10 cellular contexts compared by ENCODE assay signal in genomic region chr1:30756206-30756544, GRCh38. TPM values are rescaled to one million over a fixed set of nuclear protein-coding genes. Genes with fewer than 3 reads are reported as not detected.
A peak's percentile ranks its signal among the peaks of the same experiment; 100 is the strongest.
DNase-seq lines count a peak whose midpoint lies in the region; ATAC-seq and TF ChIP-seq lines count a peak whose summit lies in the region.
"Had no signal": no experiment of that assay in that cellular context is flagged by ENCODE, and none has a peak within 500 bp of the region (broad histone marks: within the 10 kb centered on the region; RNA-seq: fewer than 3 reads in every experiment).

No MANE protein-coding gene starts in this region.

- H4K91ac ChIP-seq in mesenchymal stem cell (ENCODE audit: low read length): no peak overlapping the region

- no peak overlapping the region for H3K4ac ChIP-seq in mesenchymal stem cell (ENCODE audit: low read depth in 1 of 2, low read length in 2 of 2)

- H3K23ac ChIP-seq in mesenchymal stem cell (ENCODE audit: low read length in 2 of 2): no peak overlapping the region

- no peak overlapping the region for H2AFZ ChIP-seq in mesenchymal stem cell (ENCODE audit: low read depth, low read length)

- intact Hi-C loops in breast epithelium (cut with DNase I; ENCODE audit: low total_unique reads) (no loop called here), MCF 10A (cut with micrococcal nuclease) (no loop called here), tibial artery (cut with DNase I; ENCODE audit: low total_unique reads) (no loop called here)
- intact Hi-C loops in activated T-helper 1 cell treated with anti-CD3 and anti-CD28 coated beads, Interleukin-12 subunit alpha, Interleukin-12 subunit beta, Interleukin-2, Interleukin-4 antibody, amounts not matched to agents 30 ng/mL and 10 ng/mL and 1 ng/mL, durations not matched to agents 14 hours and 24 hours and 36 hours (cut with micrococcal nuclease): loop anchor here (1.0 to 10.0 kb wide), 3 partner anchors 13 to 889 kb away; partner anchors contain the start of genes PEF1, SNRNP40 and ZCCHC17

- no peak overlapping the region for H3K4me2 ChIP-seq in mesenchymal stem cell (ENCODE audit: low read length, poor library complexity, severe bottlenecking)

- no peaks in the 10 kb centered on the region for H3K36me3 ChIP-seq in breast epithelium
- H3K36me3 ChIP-seq in mesenchymal stem cell (ENCODE audit: control insufficient read depth in 1 of 2, insufficient read depth in 2 of 2, low read depth in 1 of 2, low read length in 2 of 2): no peaks in the 10 kb centered on the region
- no peaks in the 10 kb centered on the region for H3K36me3 ChIP-seq in tibial artery
- H3K36me3 ChIP-seq: MG63 had no signal

- no peaks in the 10 kb centered on the region for H3K27me3 Mint-ChIP-seq in MCF 10A (ENCODE audit: insufficient read depth, unreplicated experiment)
- no peaks in the 10 kb centered on the region for H3K27me3 Mint-ChIP-seq in activated T-helper 1 cell treated with anti-CD3 and anti-CD28 coated beads, Interleukin-12 subunit alpha, Interleukin-12 subunit beta, Interleukin-2, Interleukin-4 antibody, amounts not matched to agents 30 ng/mL and 10 ng/mL and 1 ng/mL, durations not matched to agents 14 hours and 24 hours and 36 hours (ENCODE audit: insufficient read depth)

- DNase-seq in breast epithelium (ENCODE audit: low spot score in 2 of 2) (no peak), MCF 10A (ENCODE audit: unreplicated experiment) (no peak), mesenchymal stem cell (no peak), tibial artery (no peak), NCI-H187 treated with DMSO at 0.1 percent for 48 hours (lab: John Stamatoyannopoulos, UW) (no peak), EL (no peak)
- no peak for DNase-seq in activated T-helper 1 cell treated with anti-CD3 and anti-CD28 coated beads, Interleukin-12 subunit alpha, Interleukin-12 subunit beta, Interleukin-2, Interleukin-4 antibody, amounts not matched to agents 30 ng/mL and 10 ng/mL and 1 ng/mL, durations not matched to agents 14 hours and 24 hours and 36 hours (ENCODE audit: low spot score)

- H3K79me1 ChIP-seq in mesenchymal stem cell (replicated peaks; ENCODE audit: low read length, poor library complexity, severe bottlenecking): no peaks in the 10 kb centered on the region

- H3K9me3 Mint-ChIP-seq in MCF 10A (ENCODE audit: unreplicated experiment): no peaks in the 10 kb centered on the region
- H3K9me3 Mint-ChIP-seq in activated T-helper 1 cell treated with anti-CD3 and anti-CD28 coated beads, Interleukin-12 subunit alpha, Interleukin-12 subunit beta, Interleukin-2, Interleukin-4 antibody, amounts not matched to agents 30 ng/mL and 10 ng/mL and 1 ng/mL, durations not matched to agents 14 hours and 24 hours and 36 hours: no peaks in the 10 kb centered on the region

- no peak overlapping the region for H4K8ac ChIP-seq in mesenchymal stem cell (ENCODE audit: low read length)

- TF ChIP-seq POLR2A in breast epithelium (IDR thresholded peaks at IDR 0.05): no peak

- H3K4me1 Mint-ChIP-seq in MCF 10A (ENCODE audit: insufficient read depth, unreplicated experiment): peaks cover 15% of the 10 kb centered on the region
- H3K4me1 Mint-ChIP-seq in activated T-helper 1 cell treated with anti-CD3 and anti-CD28 coated beads, Interleukin-12 subunit alpha, Interleukin-12 subunit beta, Interleukin-2, Interleukin-4 antibody, amounts not matched to agents 30 ng/mL and 10 ng/mL and 1 ng/mL, durations not matched to agents 14 hours and 24 hours and 36 hours (ENCODE audit: low read depth): peaks cover 95% of the 10 kb centered on the region

- no peak for TF ChIP-seq CTCF in breast epithelium (IDR thresholded peaks at IDR 0.05)
- no peak for TF ChIP-seq CTCF in MCF 10A (IDR thresholded peaks at IDR 0.05; ENCODE audit: unreplicated experiment)
- no peak for TF ChIP-seq CTCF in tibial artery (IDR thresholded peaks at IDR 0.05)

- no peak overlapping the region for H2BK120ac ChIP-seq in mesenchymal stem cell (ENCODE audit: low read depth, low read length)

- POLR2A ChIA-PET in MCF 10A (lab: Yijun Ruan, JAX): interaction anchor here (0.7 to 1.4 kb wide), 4 partner anchors 8 to 22 kb away, joined by 3 to 6 read pairs (median 4); no protein-coding TSS in a partner anchor

- no peaks in the 10 kb centered on the region for H3K9me3 ChIP-seq in breast epithelium
- no peaks in the 10 kb centered on the region for H3K9me3 ChIP-seq in mesenchymal stem cell (ENCODE audit: control insufficient read depth, low read length)
- no peaks in the 10 kb centered on the region for H3K9me3 ChIP-seq in tibial artery
- H3K9me3 ChIP-seq: MG63 had no signal

- no peak overlapping the region for H3K4me3 Mint-ChIP-seq in MCF 10A (ENCODE audit: unreplicated experiment)
- peak overlapping the region; percentile 99 for H3K4me3 Mint-ChIP-seq in activated T-helper 1 cell treated with anti-CD3 and anti-CD28 coated beads, Interleukin-12 subunit alpha, Interleukin-12 subunit beta, Interleukin-2, Interleukin-4 antibody, amounts not matched to agents 30 ng/mL and 10 ng/mL and 1 ng/mL, durations not matched to agents 14 hours and 24 hours and 36 hours

- H3K27ac Mint-ChIP-seq in MCF 10A (ENCODE audit: low read depth, unreplicated experiment): no peak overlapping the region
- peak overlapping the region; percentile 97 for H3K27ac Mint-ChIP-seq in activated T-helper 1 cell treated with anti-CD3 and anti-CD28 coated beads, Interleukin-12 subunit alpha, Interleukin-12 subunit beta, Interleukin-2, Interleukin-4 antibody, amounts not matched to agents 30 ng/mL and 10 ng/mL and 1 ng/mL, durations not matched to agents 14 hours and 24 hours and 36 hours

- H3K27ac ChIP-seq in breast epithelium (peak overlapping the region in 1 of 2 donors; percentile 48), mesenchymal stem cell (ENCODE audit: low read length, poor library complexity, severe bottlenecking) (no peak overlapping the region), tibial artery (no peak overlapping the region)

- no peak overlapping the region for H3K18ac ChIP-seq in mesenchymal stem cell (ENCODE audit: low read depth in 1 of 2, low read length in 2 of 2)

- ATAC-seq in GM21423 (IDR thresholded peaks at IDR 0.05; ENCODE audit: unreplicated experiment): no peak

- peak overlapping the region; percentile 26 for H2BK15ac ChIP-seq in mesenchymal stem cell (ENCODE audit: low read depth, poor library complexity, severe bottlenecking)

- 98% methylated on average over 4 of the region's 4 CpGs for WGBS in mesenchymal stem cell

- H2BK5ac ChIP-seq in mesenchymal stem cell (ENCODE audit: low read depth, low read length, poor library complexity, severe bottlenecking): no peak overlapping the region

- H3K4me1 ChIP-seq in breast epithelium: peaks cover 0 to 1% of the 10 kb centered on the region in 2 donors
- H3K4me1 ChIP-seq in mesenchymal stem cell (ENCODE audit: control insufficient read depth, insufficient read depth, low read depth, low read length): peaks cover 28% of the 10 kb centered on the region
- H3K4me1 ChIP-seq in tibial artery: peaks cover 0 to 2% (median 1%) of the 10 kb centered on the region in 4 donors

- BruUV-seq in MCF 10A (replicated peaks; lab: Mats Ljungman, UMichigan): no TSS peak

- H3K36me3 Mint-ChIP-seq in MCF 10A (ENCODE audit: insufficient read depth, unreplicated experiment): no peaks in the 10 kb centered on the region
- H3K36me3 Mint-ChIP-seq in activated T-helper 1 cell treated with anti-CD3 and anti-CD28 coated beads, Interleukin-12 subunit alpha, Interleukin-12 subunit beta, Interleukin-2, Interleukin-4 antibody, amounts not matched to agents 30 ng/mL and 10 ng/mL and 1 ng/mL, durations not matched to agents 14 hours and 24 hours and 36 hours (ENCODE audit: low read depth): peaks cover 21% of the 10 kb centered on the region

- no peaks in the 10 kb centered on the region for H3K27me3 ChIP-seq in breast epithelium
- peaks cover 0 to 32% of the 10 kb centered on the region in 2 experiments for H3K27me3 ChIP-seq in mesenchymal stem cell (ENCODE audit: control insufficient read depth in 1 of 2, insufficient read depth in 1 of 2, low read length in 2 of 2)
- peaks cover 0 to 8% of the 10 kb centered on the region in 2 donors for H3K27me3 ChIP-seq in tibial artery
- H3K27me3 ChIP-seq: MG63 had no signal

- peak overlapping the region; percentile 28 for H3K9ac ChIP-seq in mesenchymal stem cell (ENCODE audit: low read length)

- CTCF ChIA-PET in MCF 10A (lab: Yijun Ruan, JAX): interaction anchor here (1.3 kb wide), 1 partner anchor 27 kb away, joined by 3 read pairs; no protein-coding TSS in a partner anchor

- H3K4me3 ChIP-seq in breast epithelium (peak overlapping the region; percentile 27 to 57 (median 37)), mesenchymal stem cell (ENCODE audit: insufficient read depth in 1 of 2, low read depth in 1 of 2, low read length in 2 of 2) (peak overlapping the region in 1 of 2 experiments; percentile 61), tibial artery (peak overlapping the region; percentile 17 to 28)
- H3K4me3 ChIP-seq: MG63 had no signal

- H2BK12ac ChIP-seq in mesenchymal stem cell (ENCODE audit: low read length in 2 of 2): peak overlapping the region in 1 of 2 experiments; percentile 8

- H3K14ac ChIP-seq in mesenchymal stem cell (ENCODE audit: low read length in 2 of 2): no peak overlapping the region

- H2AK5ac ChIP-seq in mesenchymal stem cell (ENCODE audit: low read length, severe bottlenecking): no peak overlapping the region

RNA-seq across cellular contexts. Expression of gene LAPTM5, which starts 1.4 kb away (rescaled TPM):
- total RNA-seq in breast epithelium (100 to 1,000 TPM in 1 of 3 donors, 10 to 100 TPM in 2; 41.3 to 130 (median 70.1) TPM), MCF 10A (2022) (15.9 and 21.6 TPM in 2 replicates)
- total RNA-seq in activated T-helper 1 cell treated with anti-CD3 and anti-CD28 coated beads, Interleukin-12 subunit alpha, Interleukin-12 subunit beta, Interleukin-2, Interleukin-4 antibody, amounts not matched to agents 30 ng/mL and 10 ng/mL and 1 ng/mL, durations not matched to agents 14 hours and 24 hours and 36 hours: 199 and 214 TPM in 2 replicates
- polyA plus RNA-seq in mesenchymal stem cell (2013, experiment 1 of 2): 0.97 TPM
- polyA plus RNA-seq in mesenchymal stem cell (2013, experiment 2 of 2): 0.95 TPM

RNA-seq across cellular contexts. Expression of gene MATN1, which starts 32.8 kb away (rescaled TPM):
- total RNA-seq in breast epithelium (not detected), MCF 10A (2022) (0.32 and 0.47 TPM in 2 replicates)
- 0.42 and 0.70 TPM in 2 replicates for total RNA-seq in activated T-helper 1 cell treated with anti-CD3 and anti-CD28 coated beads, Interleukin-12 subunit alpha, Interleukin-12 subunit beta, Interleukin-2, Interleukin-4 antibody, amounts not matched to agents 30 ng/mL and 10 ng/mL and 1 ng/mL, durations not matched to agents 14 hours and 24 hours and 36 hours
- polyA plus RNA-seq in mesenchymal stem cell (2013, experiment 1 of 2): 0.03 TPM
- polyA plus RNA-seq in mesenchymal stem cell (2013, experiment 2 of 2): 0.04 TPM
- total RNA-seq: glomerular endothelial cell had no signal
